13 cellular contexts compared by ENCODE assay signal in the genomic region with DNA sequence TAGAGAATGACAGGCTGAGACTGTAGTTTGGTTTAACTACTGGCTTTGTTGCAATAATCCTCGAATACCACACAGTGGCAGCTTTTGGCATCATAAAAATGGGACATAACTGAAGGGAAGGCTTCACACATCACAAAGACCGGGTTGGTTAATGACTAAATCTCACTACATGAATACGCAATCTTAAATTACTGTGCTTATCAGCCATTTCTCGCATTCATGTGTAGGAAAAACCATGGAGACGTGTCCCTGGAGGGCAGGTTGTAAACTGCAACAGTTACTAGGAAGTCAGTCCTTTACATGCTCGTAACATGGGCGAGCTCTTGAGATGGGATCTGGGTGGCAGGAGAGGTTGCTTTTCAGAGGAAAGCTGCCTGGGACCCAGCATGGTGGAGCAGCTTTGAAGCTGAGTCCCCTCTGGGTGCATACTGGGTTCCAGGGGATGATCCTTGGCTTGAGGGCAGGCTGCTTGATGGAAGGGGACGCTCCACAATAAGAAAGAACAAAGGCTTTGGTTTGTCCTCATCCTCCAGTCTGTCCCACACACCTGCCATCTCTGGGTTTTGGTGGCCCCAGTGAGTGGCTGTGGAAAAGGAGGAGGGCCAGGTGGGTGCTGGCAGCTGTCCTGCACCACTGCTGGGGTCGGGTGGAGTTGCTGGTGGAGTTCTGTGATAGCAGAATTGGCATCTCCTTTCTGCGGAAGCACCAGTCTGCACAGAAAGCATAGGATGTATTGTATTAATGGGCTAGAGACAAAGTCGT. TPM values are rescaled to one million over a fixed set of nuclear protein-coding genes. Genes with fewer than 3 reads are reported as not detected.
DNase-seq lines count a peak whose midpoint lies in the region; ATAC-seq, FAIRE-seq and TF ChIP-seq lines count a peak whose summit lies in the region.
"Had no signal": no experiment of that assay in that cellular context is flagged by ENCODE, and none has a peak within 500 bp of the region (broad histone marks: within the 10 kb centered on the region; RNA-seq: fewer than 3 reads in every experiment).

No MANE protein-coding gene starts in this region.

- no peak overlapping the region for H3K14ac ChIP-seq in trophoblast cell (ENCODE audit: low read length)

- H4K12ac ChIP-seq in trophoblast cell (ENCODE audit: low read depth, low read length) = no peak overlapping the region

- no peak overlapping the region for H4K91ac ChIP-seq in trophoblast cell (ENCODE audit: low read depth, low read length)

- H2BK12ac ChIP-seq in trophoblast cell (ENCODE audit: low read length) = no peak overlapping the region

- H2AK5ac ChIP-seq in trophoblast cell (ENCODE audit: low read length) = no peak overlapping the region

- H3K79me2 ChIP-seq in MM.1S (ENCODE audit: low read length) (peaks cover 53% of the 10 kb centered on the region), astrocyte (ENCODE audit: insufficient read depth, low read length) (peaks cover 47% of the 10 kb centered on the region), trophoblast cell (ENCODE audit: control insufficient read depth, insufficient read depth, low read length, poor library complexity) (peaks cover 14% of the 10 kb centered on the region)

- H3K4me1 ChIP-seq in MM.1S (ENCODE audit: low read length) = peaks cover 12% of the 10 kb centered on the region
- peaks cover 17% of the 10 kb centered on the region for H3K4me1 ChIP-seq in astrocyte (ENCODE audit: insufficient read depth, low read length)
- H3K4me1 ChIP-seq in trophoblast cell (ENCODE audit: control insufficient read depth in 1 of 2, insufficient read depth in 2 of 2, low read length in 2 of 2) = peaks cover 4 to 8% of the 10 kb centered on the region in 2 experiments

- no peaks in the 10 kb centered on the region for H3K9me3 ChIP-seq in MM.1S (replicated peaks; ENCODE audit: insufficient read depth, low read length)
- H3K9me3 ChIP-seq in astrocyte (ENCODE audit: insufficient read depth, low read depth, low read length) = no peaks in the 10 kb centered on the region
- H3K9me3 ChIP-seq in trophoblast cell (ENCODE audit: insufficient read depth, low read depth, low read length) = no peaks in the 10 kb centered on the region

- H2BK120ac ChIP-seq in trophoblast cell (ENCODE audit: insufficient read depth, low read length, poor library complexity) = no peak overlapping the region

- H4K20me1 ChIP-seq in MM.1S (ENCODE audit: insufficient read depth, low read length) = no peaks in the 10 kb centered on the region
- peaks cover 49% of the 10 kb centered on the region for H4K20me1 ChIP-seq in astrocyte (ENCODE audit: insufficient read depth, low read length)

- H3K27me3 Mint-ChIP-seq in activated T-cell treated with anti-CD3 and anti-CD28 coated beads, Interleukin-2, amount 50 U/mL, for 4 hours (ENCODE audit: low read depth) = no peaks in the 10 kb centered on the region
- H3K27me3 Mint-ChIP-seq in astrocyte (ENCODE audit: low read depth, unreplicated experiment) = no peaks in the 10 kb centered on the region

- H3K36me3 Mint-ChIP-seq in activated T-cell treated with anti-CD3 and anti-CD28 coated beads, Interleukin-2, amount 50 U/mL, for 4 hours (ENCODE audit: insufficient read depth) = peaks cover 28% of the 10 kb centered on the region
- H3K36me3 Mint-ChIP-seq in astrocyte (ENCODE audit: low read depth, unreplicated experiment) = peaks cover 4% of the 10 kb centered on the region

- H2BK5ac ChIP-seq in trophoblast cell (ENCODE audit: low read depth, low read length, poor library complexity) = no peak overlapping the region

- H3K36me3 ChIP-seq in MM.1S (replicated peaks; ENCODE audit: insufficient read depth, low read length) = peaks cover 17% of the 10 kb centered on the region
- peaks cover 17% of the 10 kb centered on the region for H3K36me3 ChIP-seq in astrocyte (ENCODE audit: insufficient read depth, low read length)
- peaks cover 60% of the 10 kb centered on the region in 2 experiments for H3K36me3 ChIP-seq in trophoblast cell (ENCODE audit: control insufficient read depth in 1 of 2, insufficient read depth in 2 of 2, low read length in 2 of 2)

- H3K79me1 ChIP-seq in trophoblast cell (ENCODE audit: low read length) = peaks cover 12% of the 10 kb centered on the region

- H3K27me3 ChIP-seq in MM.1S (replicated peaks; ENCODE audit: insufficient read depth, low read length) = no peaks in the 10 kb centered on the region
- H3K27me3 ChIP-seq in astrocyte (ENCODE audit: insufficient read depth, low read length) = no peaks in the 10 kb centered on the region
- H3K27me3 ChIP-seq in trophoblast cell (ENCODE audit: insufficient read depth, low read length) = no peaks in the 10 kb centered on the region

- no peak for FAIRE-seq in astrocyte (lab: Jason Lieb, UNC)

- peaks cover 38% of the 10 kb centered on the region for H3K4me1 Mint-ChIP-seq in activated T-cell treated with anti-CD3 and anti-CD28 coated beads, Interleukin-2, amount 50 U/mL, for 4 hours (ENCODE audit: low read depth)
- peaks cover 13% of the 10 kb centered on the region for H3K4me1 Mint-ChIP-seq in astrocyte (ENCODE audit: low read depth, unreplicated experiment)

- TF ChIP-seq CTCF in MM.1S (IDR thresholded peaks at IDR 0.05; ENCODE audit: low read length) (peak; percentile 10; the same call in 1 of the 2 replicates), astrocyte (IDR thresholded peaks at IDR 0.05; ENCODE audit: insufficient read depth, low read depth, low read length) (no peak)

- no peaks in the 10 kb centered on the region for H3K9me2 ChIP-seq in MM.1S (replicated peaks; ENCODE audit: insufficient read depth, low read length)

- H4K8ac ChIP-seq in trophoblast cell (ENCODE audit: low read depth, low read length) = no peak overlapping the region

- H3K4me3 Mint-ChIP-seq in activated T-cell treated with anti-CD3 and anti-CD28 coated beads, Interleukin-2, amount 50 U/mL, for 4 hours = peak overlapping the region; percentile 93
- H3K4me3 Mint-ChIP-seq in astrocyte (ENCODE audit: unreplicated experiment) = peak overlapping the region; percentile 95

- H3F3A ChIP-seq in MM.1S (ENCODE audit: insufficient read depth, low read length) = peaks cover 34% of the 10 kb centered on the region

- H2AFZ ChIP-seq in MM.1S (ENCODE audit: low read length) (no peak overlapping the region), astrocyte (ENCODE audit: low read depth, low read length) (no peak overlapping the region), trophoblast cell (ENCODE audit: insufficient read depth, low read length, poor library complexity) (no peak overlapping the region)

- no peak overlapping the region for H3K4ac ChIP-seq in trophoblast cell (ENCODE audit: low read depth, low read length)

- ATAC-seq in activated T-cell treated with anti-CD3 and anti-CD28 coated beads, Interleukin-2, amount 50 U/mL, for 4 hours = no peak

- H3K27ac Mint-ChIP-seq in astrocyte (ENCODE audit: unreplicated experiment) = peak overlapping the region; percentile 60

- H3K23ac ChIP-seq in trophoblast cell (ENCODE audit: low read length) = no peak overlapping the region

- H3K4me2 ChIP-seq in MM.1S (ENCODE audit: low read depth, low read length) (peak overlapping the region; percentile 14; the same call in 1 of the 2 replicates), astrocyte (ENCODE audit: low read length) (peak overlapping the region; percentile 98), trophoblast cell (ENCODE audit: low read length) (no peak overlapping the region)

- no peak overlapping the region for H3K4me3 ChIP-seq in MM.1S (ENCODE audit: low read length)
- H3K4me3 ChIP-seq in astrocyte (ENCODE audit: insufficient read depth, low read depth, low read length) = no peak overlapping the region
- H3K4me3 ChIP-seq in trophoblast cell (ENCODE audit: low read depth, low read length) = no peak overlapping the region
- H3K4me3 ChIP-seq: lung had no signal

- H3K18ac ChIP-seq in trophoblast cell (ENCODE audit: low read length) = no peak overlapping the region

- no peak overlapping the region for H3K9ac ChIP-seq in MM.1S (ENCODE audit: low read length)
- peak overlapping the region; percentile 94 for H3K9ac ChIP-seq in astrocyte (ENCODE audit: low read length)
- no peak overlapping the region for H3K9ac ChIP-seq in trophoblast cell (ENCODE audit: low read length)

- no peak overlapping the region for H3K27ac ChIP-seq in MM.1S (ENCODE audit: low read length)
- no peak overlapping the region for H3K27ac ChIP-seq in astrocyte (ENCODE audit: low read depth, low read length)
- no peak overlapping the region for H3K27ac ChIP-seq in trophoblast cell (ENCODE audit: low read depth, low read length)

- DNase-seq in activated T-cell treated with anti-CD3 and anti-CD28 coated beads, Interleukin-2, amount 50 U/mL, for 4 hours = no peak
- DNase-seq in activated T-cell treated with anti-CD3 and anti-CD28 coated beads, Interleukin-2, amount 50 U/mL, for 48 hours = no peak
- DNase-seq in MM.1S = no peak
- DNase-seq in astrocyte (ENCODE audit: low read depth) = no peak
- DNase-seq in trophoblast cell = peak; percentile 20 to 35
- DNase-seq in iPS-NIHi7 (ENCODE audit: extremely low spot score) = no peak
- no peak for DNase-seq in putamen (ENCODE audit: low spot score)
- no peak for DNase-seq in NCI-H69 (lab: John Stamatoyannopoulos, UW)
- DNase-seq: activated CD4-positive, CD25-positive, alpha-beta regulatory T cell treated with anti-CD3 and anti-CD28 coated beads, Interleukin-2, amount 50 U/mL, for 72 hours; NCI-H526 had no signal

- WGBS in trophoblast cell (ENCODE audit: extremely low coverage, insufficient coverage, insufficient read length) = no CpG with 5 or more reads among the region's 11 CpGs

- H3K9me3 Mint-ChIP-seq in activated T-cell treated with anti-CD3 and anti-CD28 coated beads, Interleukin-2, amount 50 U/mL, for 4 hours = no peaks in the 10 kb centered on the region
- no peaks in the 10 kb centered on the region for H3K9me3 Mint-ChIP-seq in astrocyte (ENCODE audit: unreplicated experiment)

RNA-seq across cellular contexts. Expression of a gene that starts 2.1 kb away (rescaled TPM):
- total RNA-seq in activated T-cell treated with anti-CD3 and anti-CD28 coated beads, Interleukin-2, amount 50 U/mL, for 4 hours = 1,000 to 10,000 TPM; 2,653 to 2,730 (median 2,725) TPM
- 1,126 and 1,251 TPM in 2 replicates for total RNA-seq in astrocyte
- 2,264 and 2,365 TPM in 2 replicates for polyA plus RNA-seq in trophoblast cell (2013)

RNA-seq across cellular contexts. Expression of a gene that starts 18.1 kb away (rescaled TPM):
- total RNA-seq in activated T-cell treated with anti-CD3 and anti-CD28 coated beads, Interleukin-2, amount 50 U/mL, for 4 hours = 1 to 10 TPM; 6.1 to 7.9 (median 6.9) TPM
- 4.4 and 5.4 TPM in 2 replicates for total RNA-seq in astrocyte
- polyA plus RNA-seq in trophoblast cell (2013) = 15.0 and 15.1 TPM in 2 replicates

RNA-seq across cellular contexts. Expression of a gene that starts 21.9 kb away (rescaled TPM):
- total RNA-seq in activated T-cell treated with anti-CD3 and anti-CD28 coated beads, Interleukin-2, amount 50 U/mL, for 4 hours = 1 to 10 TPM in 1 of 3 donors, under 1 TPM in 2; 0.82 to 1.0 (median 0.84) TPM
- total RNA-seq in astrocyte = 285 and 350 TPM in 2 replicates
- polyA plus RNA-seq in trophoblast cell (2013) = 135 and 147 TPM in 2 replicates

RNA-seq across cellular contexts. Expression of a gene that starts 38.3 kb away (rescaled TPM):
- not detected for total RNA-seq in activated T-cell treated with anti-CD3 and anti-CD28 coated beads, Interleukin-2, amount 50 U/mL, for 4 hours
- 0.14 TPM in 1 of 2 replicates, not detected in the other for total RNA-seq in astrocyte
- polyA plus RNA-seq in trophoblast cell (2013) = 7.9 TPM in 2 replicates
- total RNA-seq: HT1080, temporal lobe had no signal

Comparison
In these comparisons a context has a peak if more than half of its experiments do, and no peak if none do; other contexts are left out.
1. DNase-seq: peak in trophoblast cell (2 of 2); none in activated T-cell treated with anti-CD3 and anti-CD28 coated beads, Interleukin-2, amount 50 U/mL, for 4 hours (single experiment), activated T-cell treated with anti-CD3 and anti-CD28 coated beads, Interleukin-2, amount 50 U/mL, for 48 hours (0 of 2), MM.1S (single experiment), astrocyte (single experiment), iPS-NIHi7 (single experiment), putamen (single experiment) and NCI-H69 (single experiment).
2. RNA of a gene that starts 21.9 kb away (total RNA-seq): 285 to 350 TPM in astrocyte; 0.82 to 1.0 TPM in activated T-cell treated with anti-CD3 and anti-CD28 coated beads, Interleukin-2, amount 50 U/mL, for 4 hours; every median in the first group is over 100 times any median in the second.